In genomic region chr3:172140499-172141391, GRCh38 we compare ENCODE assay signal across 1 cellular context.
TF ChIP-seq lines count a peak whose summit lies in the region.

No MANE protein-coding gene starts in this region.

TF ChIP-seq in HepG2, 621 proteins besides CTCF, POLR2A, EP300 and RAD21 (continued from another document and continues in another):
- TF ChIP-seq ZBTB40 (IDR thresholded peaks at IDR 0.05) = no peak
- TF ChIP-seq ZBTB40 (CRISPR knock-in tag; IDR thresholded peaks at IDR 0.05) = no peak; the same call in 1 of the 2 replicates
- no peak for TF ChIP-seq PLRG1 (conservative IDR thresholded peaks at IDR 0.05)
- 0 out of 2 replicates have a peak, but pooled peaks have one; percentile 75 for TF ChIP-seq KDM4B (CRISPR knock-in tag; IDR thresholded peaks at IDR 0.05)
- 0 out of 2 replicates have a peak, but pooled peaks have one; percentile 51 for TF ChIP-seq ZNF256 (CRISPR knock-in tag; conservative IDR thresholded peaks at IDR 0.05)
- TF ChIP-seq ESRRA (CRISPR knock-in tag; IDR thresholded peaks at IDR 0.05; ENCODE audit: low read depth) = peak; percentile 40; the same call in 1 of the 2 replicates
- peak; percentile 48; the same call in 1 of the 2 replicates for TF ChIP-seq KLF6 (CRISPR knock-in tag; IDR thresholded peaks at IDR 0.05)
- peak; percentile 87 for TF ChIP-seq ZNF121 (CRISPR knock-in tag; IDR thresholded peaks at IDR 0.05)
- TF ChIP-seq REL (CRISPR knock-in tag; conservative IDR thresholded peaks at IDR 0.05) = no peak
- no peak; the same call in 1 of the 2 replicates for TF ChIP-seq JDP2 (CRISPR knock-in tag; IDR thresholded peaks at IDR 0.05; ENCODE audit: borderline replicate concordance)
- peak; percentile 45; the same call in 1 of the 2 replicates for TF ChIP-seq ZNF564 (CRISPR knock-in tag; IDR thresholded peaks at IDR 0.05)
- no peak for TF ChIP-seq CSRNP2 (CRISPR knock-in tag; conservative IDR thresholded peaks at IDR 0.05; ENCODE audit: low read depth)
- TF ChIP-seq CHCHD3 (CRISPR knock-in tag; IDR thresholded peaks at IDR 0.05) = no peak
- TF ChIP-seq RXRB (CRISPR knock-in tag; IDR thresholded peaks at IDR 0.05; ENCODE audit: borderline replicate concordance) = peak; percentile 99
- no peak for TF ChIP-seq ZNF30 (CRISPR knock-in tag; IDR thresholded peaks at IDR 0.05)
- TF ChIP-seq FOXP1 (IDR thresholded peaks at IDR 0.05) = no peak; the same call in 1 of the 2 replicates
- TF ChIP-seq FOXP1 (CRISPR knock-in tag; IDR thresholded peaks at IDR 0.05) = peak; percentile 84
- no peak for TF ChIP-seq HHEX (CRISPR knock-in tag; IDR thresholded peaks at IDR 0.05)
- no peak for TF ChIP-seq ZNF383 (CRISPR knock-in tag; IDR thresholded peaks at IDR 0.05; ENCODE audit: borderline replicate concordance)
- TF ChIP-seq ZNF781 (CRISPR knock-in tag; IDR thresholded peaks at IDR 0.05; ENCODE audit: borderline replicate concordance, not compliant biosample characterization) = peak; percentile 63
- no peak for TF ChIP-seq ZNF142 (CRISPR knock-in tag; IDR thresholded peaks at IDR 0.05)
- TF ChIP-seq ATF2 (CRISPR knock-in tag; IDR thresholded peaks at IDR 0.05) = peak; percentile 99
- TF ChIP-seq, protein P1, sequence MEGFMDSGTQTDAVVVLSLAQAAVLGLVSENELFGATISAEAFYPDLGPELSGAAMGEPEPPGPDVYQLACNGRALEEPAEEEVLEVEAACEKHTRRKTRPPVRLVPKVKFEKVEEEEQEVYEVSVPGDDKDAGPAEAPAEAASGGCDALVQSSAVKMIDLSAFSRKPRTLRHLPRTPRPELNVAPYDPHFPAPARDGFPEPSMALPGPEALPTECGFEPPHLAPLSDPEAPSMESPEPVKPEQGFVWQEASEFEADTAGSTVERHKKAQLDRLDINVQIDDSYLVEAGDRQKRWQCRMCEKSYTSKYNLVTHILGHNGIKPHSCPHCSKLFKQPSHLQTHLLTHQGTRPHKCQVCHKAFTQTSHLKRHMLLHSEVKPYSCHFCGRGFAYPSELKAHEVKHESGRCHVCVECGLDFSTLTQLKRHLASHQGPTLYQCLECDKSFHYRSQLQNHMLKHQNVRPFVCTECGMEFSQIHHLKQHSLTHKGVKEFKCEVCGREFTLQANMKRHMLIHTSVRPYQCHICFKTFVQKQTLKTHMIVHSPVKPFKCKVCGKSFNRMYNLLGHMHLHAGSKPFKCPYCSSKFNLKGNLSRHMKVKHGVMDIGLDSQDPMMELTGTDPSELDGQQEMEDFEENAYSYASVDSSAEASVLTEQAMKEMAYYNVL (CRISPR knock-in tag; IDR thresholded peaks at IDR 0.05; ENCODE audit: borderline replicate concordance) = peak; percentile 94
- 0 out of 2 replicates have a peak, but pooled peaks have one; percentile 16 for TF ChIP-seq ZSCAN31 (CRISPR knock-in tag; IDR thresholded peaks at IDR 0.05; ENCODE audit: low read depth)
- TF ChIP-seq, protein P2, sequence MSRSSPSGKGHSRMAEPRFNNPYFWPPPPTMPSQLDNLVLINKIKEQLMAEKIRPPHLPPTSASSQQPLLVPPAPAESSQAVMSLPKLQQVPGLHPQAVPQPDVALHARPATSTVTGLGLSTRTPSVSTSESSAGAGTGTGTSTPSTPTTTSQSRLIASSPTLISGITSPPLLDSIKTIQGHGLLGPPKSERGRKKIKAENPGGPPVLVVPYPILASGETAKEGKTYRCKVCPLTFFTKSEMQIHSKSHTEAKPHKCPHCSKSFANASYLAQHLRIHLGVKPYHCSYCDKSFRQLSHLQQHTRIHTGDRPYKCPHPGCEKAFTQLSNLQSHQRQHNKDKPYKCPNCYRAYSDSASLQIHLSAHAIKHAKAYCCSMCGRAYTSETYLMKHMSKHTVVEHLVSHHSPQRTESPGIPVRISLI (CRISPR knock-in tag; IDR thresholded peaks at IDR 0.05; ENCODE audit: borderline replicate concordance) = peak; percentile 69; the same call in 1 of the 2 replicates
- TF ChIP-seq ARID4A (CRISPR knock-in tag; IDR thresholded peaks at IDR 0.05; ENCODE audit: borderline replicate concordance) = peak; percentile 84; the same call in 1 of the 2 replicates
